ENCODE assay signal across 11 cellular contexts in genomic region chr5:14146725-14147124, GRCh38. TPM values are rescaled to one million over a fixed set of nuclear protein-coding genes. Genes with fewer than 3 reads are reported as not detected.
DNase-seq lines count a peak whose midpoint lies in the region; ATAC-seq, FAIRE-seq and TF ChIP-seq lines count a peak whose summit lies in the region.
"Had no signal": no experiment of that assay in that cellular context is flagged by ENCODE, and none has a peak within 500 bp of the region (broad histone marks: within the 10 kb centered on the region; RNA-seq: fewer than 3 reads in every experiment).

No MANE protein-coding gene starts in this region.

- peaks cover 15% of the 10 kb centered on the region for H3K27me3 Mint-ChIP-seq in glutamatergic neuron (ENCODE audit: unreplicated experiment)
- peaks cover 57% of the 10 kb centered on the region for H3K27me3 Mint-ChIP-seq in activated T-cell treated with anti-CD3 and anti-CD28 coated beads, Interleukin-2, amount 50 U/mL, for 72 hours (ENCODE audit: low read depth)

- FAIRE-seq in small intestine (lab: Jason Lieb, UNC) = no peak

- H3K4me1 ChIP-seq in GM23248 (ENCODE audit: insufficient read depth) = peaks cover 56% of the 10 kb centered on the region
- H3K4me1 ChIP-seq in RWPE2 (ENCODE audit: insufficient read depth, poor library complexity, severe bottlenecking) = peaks cover 34% of the 10 kb centered on the region
- peaks cover 11 to 23% of the 10 kb centered on the region in 2 donors for H3K4me1 ChIP-seq in small intestine (ENCODE audit: control insufficient read depth in 2 of 2, insufficient read depth in 1 of 2, low read depth in 1 of 2, low read length in 1 of 2)

- H3K9me3 ChIP-seq in GM23248 (ENCODE audit: low read depth) (no peaks in the 10 kb centered on the region), RWPE2 (ENCODE audit: severe bottlenecking) (no peaks in the 10 kb centered on the region), small intestine (ENCODE audit: control insufficient read depth, low read depth) (no peaks in the 10 kb centered on the region)
- H3K9me3 ChIP-seq: SJSA1 had no signal

- WGBS in GM23248 (ENCODE audit: low coverage in 1 of 2, low lambda C conversion rate in 2 of 2, missing lambda C conversion rate in 2 of 2), 2 experiments = 34 to 40% methylated on average over 3 of the region's 3 CpGs
- WGBS in small intestine, 3 donors = 28 to 64% (median 55%) methylated on average over 3 of the region's 3 CpGs

- H3K27ac ChIP-seq in GM23248 = peak overlapping the region; percentile 79
- peak overlapping the region; percentile 87 for H3K27ac ChIP-seq in RWPE2 (ENCODE audit: poor library complexity, severe bottlenecking)
- H3K27ac ChIP-seq in small intestine (ENCODE audit: low read depth in 1 of 2, low read length in 1 of 2) = no peak overlapping the region

- TF ChIP-seq CTCF in RWPE2 (IDR thresholded peaks at IDR 0.05; ENCODE audit: poor library complexity, severe bottlenecking) (no peak), glutamatergic neuron (IDR thresholded peaks at IDR 0.05; ENCODE audit: partially characterized antibody, unreplicated experiment) (no peak)

- H3K9ac ChIP-seq in GM23248 = peak overlapping the region; percentile 93

- H3K27me3 ChIP-seq in GM23248 (replicated peaks; ENCODE audit: insufficient read depth) (no peaks in the 10 kb centered on the region), RWPE2 (ENCODE audit: insufficient read depth, poor library complexity, severe bottlenecking) (no peaks in the 10 kb centered on the region), small intestine (ENCODE audit: control insufficient read depth in 2 of 2, insufficient read depth in 2 of 2, low read length in 2 of 2) (no peaks in the 10 kb centered on the region)
- H3K27me3 ChIP-seq: SJSA1 had no signal

- H3K36me3 Mint-ChIP-seq in glutamatergic neuron (ENCODE audit: unreplicated experiment) = peaks cover 4% of the 10 kb centered on the region
- H3K36me3 Mint-ChIP-seq in activated T-cell treated with anti-CD3 and anti-CD28 coated beads, Interleukin-2, amount 50 U/mL, for 72 hours (ENCODE audit: insufficient read depth in 2 of 2) = peaks cover 0 to 2% of the 10 kb centered on the region in 2 donors

- H3K36me3 ChIP-seq in GM23248 (ENCODE audit: low read depth) (0 out of 2 replicates have a peak, but pooled peaks cover 5% of the 10 kb centered on the region), RWPE2 (ENCODE audit: low read depth) (peaks cover 13% of the 10 kb centered on the region), small intestine (ENCODE audit: control insufficient read depth in 2 of 2, insufficient read depth in 2 of 2, low read length in 2 of 2) (no peaks in the 10 kb centered on the region)

- DNase-seq in GM23248 (peak; percentile 34), RWPE2 (ENCODE audit: low spot score) (no peak), glutamatergic neuron (no peak), small intestine (peak; percentile 79), cerebellar cortex (ENCODE audit: low spot score) (no peak)
- no peak for DNase-seq in activated T-cell treated with anti-CD3 and anti-CD28 coated beads, Interleukin-2, amount 50 U/mL, for 72 hours
- DNase-seq: activated CD8-positive, alpha-beta T cell treated with anti-CD3 and anti-CD28 coated beads, Interleukin-2, amount 10 ng/mL, durations not matched to agents 7 days and 5 days; cerebellar nuclear complex had no signal

- peak overlapping the region; percentile 95 for H3K4me3 Mint-ChIP-seq in glutamatergic neuron (ENCODE audit: unreplicated experiment)
- no peak overlapping the region for H3K4me3 Mint-ChIP-seq in activated T-cell treated with anti-CD3 and anti-CD28 coated beads, Interleukin-2, amount 50 U/mL, for 72 hours
- H3K4me3 Mint-ChIP-seq: activated CD8-positive, alpha-beta T cell treated with anti-CD3 and anti-CD28 coated beads, Interleukin-2, amount 10 ng/mL, durations not matched to agents 7 days and 5 days had no signal

- H3K9me3 Mint-ChIP-seq in glutamatergic neuron (ENCODE audit: unreplicated experiment) = peaks cover 21% of the 10 kb centered on the region
- H3K9me3 Mint-ChIP-seq in activated T-cell treated with anti-CD3 and anti-CD28 coated beads, Interleukin-2, amount 50 U/mL, for 72 hours = no peaks in the 10 kb centered on the region

- H3K27ac Mint-ChIP-seq in glutamatergic neuron (ENCODE audit: unreplicated experiment) = no peak overlapping the region
- no peak overlapping the region for H3K27ac Mint-ChIP-seq in activated T-cell treated with anti-CD3 and anti-CD28 coated beads, Interleukin-2, amount 50 U/mL, for 72 hours
- H3K27ac Mint-ChIP-seq: activated CD8-positive, alpha-beta T cell treated with anti-CD3 and anti-CD28 coated beads, Interleukin-2, amount 10 ng/mL, durations not matched to agents 7 days and 5 days had no signal

- peak overlapping the region; percentile 98 for H3K4me2 ChIP-seq in GM23248 (ENCODE audit: unreplicated experiment)

- in situ Hi-C loops in GM23248 (cut with MboI) = no loop called here

- H3K79me2 ChIP-seq in GM23248 (ENCODE audit: insufficient read depth) = peaks cover 89% of the 10 kb centered on the region

- no peak overlapping the region for H2AFZ ChIP-seq in GM23248

- ATAC-seq in RWPE2 (ENCODE audit: low read depth) = no peak
- no peak for ATAC-seq in HG02798 (IDR thresholded peaks at IDR 0.05; ENCODE audit: poor library complexity, unreplicated experiment)
- no peak for ATAC-seq in HG03342 (IDR thresholded peaks at IDR 0.05; ENCODE audit: unreplicated experiment)
- ATAC-seq in activated T-cell treated with anti-CD3 and anti-CD28 coated beads, Interleukin-2, amount 50 U/mL, for 72 hours (replicated peaks in 1 of 2) = no peak
- ATAC-seq: activated CD8-positive, alpha-beta T cell treated with anti-CD3 and anti-CD28 coated beads, Interleukin-2, amount 10 ng/mL, durations not matched to agents 7 days and 5 days had no signal

- H3K4me3 ChIP-seq in GM23248 (peak overlapping the region; percentile 84), RWPE2 (ENCODE audit: severe bottlenecking) (peak overlapping the region; percentile 99), small intestine (ENCODE audit: low read depth in 1 of 2, low read length in 2 of 2) (no peak overlapping the region)

- peaks cover 64% of the 10 kb centered on the region for H3K4me1 Mint-ChIP-seq in glutamatergic neuron (ENCODE audit: low read depth, unreplicated experiment)
- peaks cover 11% of the 10 kb centered on the region for H3K4me1 Mint-ChIP-seq in activated T-cell treated with anti-CD3 and anti-CD28 coated beads, Interleukin-2, amount 50 U/mL, for 72 hours (ENCODE audit: low read depth)

- H3F3A ChIP-seq in GM23248 (ENCODE audit: insufficient read depth) = peaks cover 67% of the 10 kb centered on the region

- H4K20me1 ChIP-seq in GM23248 (ENCODE audit: insufficient read depth) = peaks cover 22% of the 10 kb centered on the region

- H3K9me2 ChIP-seq in GM23248 (ENCODE audit: insufficient read depth) = no peaks in the 10 kb centered on the region

RNA-seq across cellular contexts. Expression of gene TRIO, which starts 3.6 kb away (rescaled TPM):
- 171 and 198 TPM in 2 replicates for total RNA-seq in GM23248 (2014; rRNA removed; shearing (Covaris generic))
- polyA plus RNA-seq in GM23248 (2016; fragmentation: Nextera tagmentation; extraction: Ambion mirVana) = 19.0 and 28.1 TPM in 2 replicates
- total RNA-seq in glutamatergic neuron (ENCODE audit: unreplicated experiment) = 281 TPM
- polyA plus RNA-seq in small intestine = 10 to 100 TPM; 13.2 to 26.6 (median 19.9) TPM
- total RNA-seq in activated T-cell treated with anti-CD3 and anti-CD28 coated beads, Interleukin-2, amount 50 U/mL, for 72 hours = 10 to 100 TPM; 13.2 to 14.0 TPM

Comparison
In these comparisons a context has a peak if more than half of its experiments do, and no peak if none do; other contexts are left out.
1. DNase-seq: peak in GM23248 (single experiment) and small intestine (single experiment); none in RWPE2 (single experiment), glutamatergic neuron (single experiment), activated T-cell treated with anti-CD3 and anti-CD28 coated beads, Interleukin-2, amount 50 U/mL, for 72 hours (0 of 2) and cerebellar cortex (single experiment).
2. H3K27ac ChIP-seq: peak in GM23248 (single experiment) and RWPE2 (single experiment); none in small intestine (0 of 2).
3. H3K4me3 ChIP-seq: peak in GM23248 (single experiment) and RWPE2 (single experiment); none in small intestine (0 of 2).
4. RNA of gene TRIO, which starts 3.6 kb away (total RNA-seq): 281 TPM in glutamatergic neuron (single experiment) and 171 to 198 TPM in GM23248; 13.2 to 14.0 TPM in activated T-cell treated with anti-CD3 and anti-CD28 coated beads, Interleukin-2, amount 50 U/mL, for 72 hours; every median in the first group is over 10 times any median in the second.